14 cellular contexts compared by ENCODE assay signal in the genomic region with DNA sequence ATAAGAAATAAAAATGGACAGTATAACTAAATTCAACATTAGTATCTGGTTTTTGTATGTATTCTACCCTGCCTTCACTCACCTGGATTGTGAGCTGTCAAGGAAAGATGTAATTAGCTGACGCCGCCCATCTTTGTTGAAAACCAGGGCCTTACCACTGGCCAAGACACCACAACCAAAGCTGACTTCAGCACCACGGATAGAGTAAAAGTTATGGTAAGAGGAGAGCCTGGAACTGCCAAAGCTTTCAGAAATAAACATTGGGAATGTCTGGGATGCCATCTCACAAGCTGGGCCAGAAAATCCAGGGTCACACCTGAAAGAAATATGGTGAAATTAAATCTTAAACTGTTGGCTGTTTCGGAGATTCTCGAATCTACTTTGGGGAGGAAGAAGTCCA.
DNase-seq lines count a peak whose midpoint lies in the region; ATAC-seq and TF ChIP-seq lines count a peak whose summit lies in the region.
"Had no signal": no experiment of that assay in that cellular context is flagged by ENCODE, and none has a peak within 500 bp of the region (broad histone marks: within the 10 kb centered on the region; RNA-seq: fewer than 3 reads in every experiment).

No MANE protein-coding gene starts in this region.

- no peak overlapping the region for H3K4me3 ChIP-seq in NB4 (ENCODE audit: low read depth, low read length)
- H3K4me3 ChIP-seq: upper lobe of left lung had no signal

- H3K9me3 Mint-ChIP-seq in Calu3 (ENCODE audit: low read depth, unreplicated experiment) = no peaks in the 10 kb centered on the region
- no peaks in the 10 kb centered on the region for H3K9me3 Mint-ChIP-seq in activated naive CD4-positive, alpha-beta T cell treated with anti-CD3 and anti-CD28 coated beads, Interleukin-2, amount 10 ng/mL, durations not matched to agents 7 days and 5 days
- H3K9me3 Mint-ChIP-seq: dendritic cell treated with granulocyte-macrophage colony-stimulating factor and Interleukin-4, amounts not matched to agents 40 ng/mL and 50 ng/mL, for 4 days had no signal

- no peak for TF ChIP-seq POLR2A in NB4 (IDR thresholded peaks at IDR 0.05; ENCODE audit: extremely low read depth, insufficient read length)

- intact Hi-C loops in Calu3 (cut with micrococcal nuclease; ENCODE audit: unreplicated experiment) = loop anchor here (10.0 kb wide), 1 partner anchor 79 kb away; no protein-coding TSS in a partner anchor

- no peak for ATAC-seq in GM18858 (IDR thresholded peaks at IDR 0.05; ENCODE audit: unreplicated experiment)
- ATAC-seq: right cardiac atrium had no signal

- TF ChIP-seq CTCF in Calu3 (IDR thresholded peaks at IDR 0.05; ENCODE audit: unreplicated experiment) (no peak), NB4 (IDR thresholded peaks at IDR 0.05; ENCODE audit: low read depth, low read length) (no peak)

- no peak overlapping the region for H3K4me3 Mint-ChIP-seq in Calu3 (ENCODE audit: low read depth, unreplicated experiment)
- no peak overlapping the region for H3K4me3 Mint-ChIP-seq in activated naive CD4-positive, alpha-beta T cell treated with anti-CD3 and anti-CD28 coated beads, Interleukin-2, amount 10 ng/mL, durations not matched to agents 7 days and 5 days
- H3K4me3 Mint-ChIP-seq: dendritic cell treated with granulocyte-macrophage colony-stimulating factor and Interleukin-4, amounts not matched to agents 40 ng/mL and 50 ng/mL, for 4 days had no signal

- H3K27ac Mint-ChIP-seq in Calu3 (ENCODE audit: unreplicated experiment) = peak overlapping the region; percentile 54
- H3K27ac Mint-ChIP-seq in activated naive CD4-positive, alpha-beta T cell treated with anti-CD3 and anti-CD28 coated beads, Interleukin-2, amount 10 ng/mL, durations not matched to agents 7 days and 5 days = no peak overlapping the region
- H3K27ac Mint-ChIP-seq: dendritic cell treated with granulocyte-macrophage colony-stimulating factor and Interleukin-4, amounts not matched to agents 40 ng/mL and 50 ng/mL, for 4 days had no signal

- peaks cover 9% of the 10 kb centered on the region for H3K36me3 Mint-ChIP-seq in Calu3 (ENCODE audit: insufficient read depth, unreplicated experiment)
- H3K36me3 Mint-ChIP-seq in activated naive CD4-positive, alpha-beta T cell treated with anti-CD3 and anti-CD28 coated beads, Interleukin-2, amount 10 ng/mL, durations not matched to agents 7 days and 5 days = no peaks in the 10 kb centered on the region

- H3K27me3 Mint-ChIP-seq in Calu3 (ENCODE audit: unreplicated experiment) = no peaks in the 10 kb centered on the region
- H3K27me3 Mint-ChIP-seq in activated naive CD4-positive, alpha-beta T cell treated with anti-CD3 and anti-CD28 coated beads, Interleukin-2, amount 10 ng/mL, durations not matched to agents 7 days and 5 days = no peaks in the 10 kb centered on the region
- H3K27me3 Mint-ChIP-seq: dendritic cell treated with granulocyte-macrophage colony-stimulating factor and Interleukin-4, amounts not matched to agents 40 ng/mL and 50 ng/mL, for 4 days had no signal

- CTCF ChIA-PET in Calu3 (lab: Charles Lee) = interaction anchor here (0.7 to 0.8 kb wide), 2 partner anchors 21 to 99 kb away, joined by 3 read pairs; no protein-coding TSS in a partner anchor
- CTCF ChIA-PET in activated naive CD4-positive, alpha-beta T cell treated with anti-CD3 and anti-CD28 coated beads, Interleukin-2, amount 10 ng/mL, durations not matched to agents 7 days and 5 days (lab: Charles Lee) = no interaction called here

- in situ Hi-C loops in T47D (cut with HindIII; ENCODE audit: low pct_unique_long_range_greater_than_20kb, low sequenced_read_pairs) = no loop called here

- DNase-seq in Calu3 = peak; percentile 29
- DNase-seq in NB4 (ENCODE audit: low read depth) = peak; percentile 10
- DNase-seq in T47D (ENCODE audit: low read depth in 1 of 2, low spot score in 1 of 2) = peak; percentile 4 to 37
- DNase-seq in islet precursor cell = peak; percentile 56
- DNase-seq in activated naive CD4-positive, alpha-beta T cell treated with anti-CD3 and anti-CD28 coated beads, Interleukin-2, amount 10 ng/mL, durations not matched to agents 7 days and 5 days = no peak
- no peak for DNase-seq in NCI-H1694 (lab: John Stamatoyannopoulos, UW)
- no peak for DNase-seq in NCI-H69 (lab: John Stamatoyannopoulos, UW)
- DNase-seq: activated CD4-positive, alpha-beta T cell treated with anti-CD3 and anti-CD28 coated beads, Interleukin-2, amount 50 U/mL, for 4 hours; NK-92 treated with Interleukin-12 subunit alpha and Interleukin-12 subunit beta, amount 100 ng/mL, for 24 hours; right cardiac atrium; stimulated activated CD4-positive, alpha-beta T cell treated with anti-CD3 and anti-CD28 coated beads, Interleukin-4, amount 100 ng/mL, for 24 hours; upper lobe of left lung had no signal

- BruUV-seq in Calu3 (replicated peaks; lab: Mats Ljungman, UMichigan) = no TSS peak

- peaks cover 26% of the 10 kb centered on the region for H3K4me1 Mint-ChIP-seq in Calu3 (ENCODE audit: low read depth, unreplicated experiment)
- no peaks in the 10 kb centered on the region for H3K4me1 Mint-ChIP-seq in activated naive CD4-positive, alpha-beta T cell treated with anti-CD3 and anti-CD28 coated beads, Interleukin-2, amount 10 ng/mL, durations not matched to agents 7 days and 5 days

Comparison
In these comparisons a context has a peak if more than half of its experiments do, and no peak if none do; other contexts are left out.
1. DNase-seq: peak in Calu3 (single experiment), NB4 (single experiment), T47D (2 of 2) and islet precursor cell (single experiment); none in activated naive CD4-positive, alpha-beta T cell treated with anti-CD3 and anti-CD28 coated beads, Interleukin-2, amount 10 ng/mL, durations not matched to agents 7 days and 5 days (single experiment), NCI-H1694 (single experiment) and NCI-H69 (single experiment).